ENCODE assay signal across 9 cellular contexts in the genomic region with DNA sequence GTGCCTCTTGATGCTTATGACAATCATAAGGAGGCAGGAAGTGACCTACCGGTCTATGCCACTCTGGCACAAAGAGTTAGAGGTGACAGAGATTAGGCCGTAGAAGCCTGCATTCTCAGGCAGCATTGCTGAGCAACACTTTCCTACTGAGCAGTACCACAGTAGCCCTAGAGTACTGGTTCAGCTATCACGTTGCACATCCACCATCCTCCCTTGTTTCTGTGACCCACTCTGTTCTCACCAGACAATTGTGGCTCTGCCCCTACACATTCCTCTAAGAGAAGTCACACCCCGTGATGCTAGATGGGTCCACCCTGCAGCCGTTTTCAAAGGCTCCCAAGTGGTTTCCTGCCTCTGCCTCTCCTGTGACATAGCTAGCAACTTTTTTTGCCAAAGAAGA.
DNase-seq lines count a peak whose midpoint lies in the region; ATAC-seq lines count a peak whose summit lies in the region.
"Had no signal": no experiment of that assay in that cellular context is flagged by ENCODE, and none has a peak within 500 bp of the region (broad histone marks: within the 10 kb centered on the region; RNA-seq: fewer than 3 reads in every experiment).

No MANE protein-coding gene starts in this region.

- no peaks in the 10 kb centered on the region for H3K27me3 Mint-ChIP-seq in activated T-cell treated with anti-CD3 and anti-CD28 coated beads, Interleukin-2, amount 50 U/mL, for 24 hours
- no peaks in the 10 kb centered on the region for H3K27me3 Mint-ChIP-seq in stimulated activated naive CD8-positive, alpha-beta T cell treated with anti-CD3 and anti-CD28 coated beads, Interleukin-15, amount 100 ng/mL, for 72 hours

- peaks cover 8% of the 10 kb centered on the region for H3K9me3 Mint-ChIP-seq in activated T-cell treated with anti-CD3 and anti-CD28 coated beads, Interleukin-2, amount 50 U/mL, for 24 hours
- H3K9me3 Mint-ChIP-seq in stimulated activated naive CD8-positive, alpha-beta T cell treated with anti-CD3 and anti-CD28 coated beads, Interleukin-15, amount 100 ng/mL, for 72 hours: peaks cover 4 to 8% of the 10 kb centered on the region in 2 donors

- no peak overlapping the region for H3K4me3 Mint-ChIP-seq in activated T-cell treated with anti-CD3 and anti-CD28 coated beads, Interleukin-2, amount 50 U/mL, for 24 hours
- peak overlapping the region in 1 of 2 donors; percentile 35 for H3K4me3 Mint-ChIP-seq in stimulated activated naive CD8-positive, alpha-beta T cell treated with anti-CD3 and anti-CD28 coated beads, Interleukin-15, amount 100 ng/mL, for 72 hours

- DNase-seq in activated naive CD4-positive, alpha-beta T cell treated with Interleukin-2 at 50 U/mL for 16 hours: peak; percentile 2
- DNase-seq in activated naive CD4-positive, alpha-beta T cell (lab: John Stamatoyannopoulos, UW): no peak
- DNase-seq in activated T-cell treated with anti-CD3 and anti-CD28 coated beads, Interleukin-2, amount 50 U/mL, for 24 hours: peak; percentile 41
- DNase-seq in fibroblast of peridontal ligament (ENCODE audit: extremely low read depth) (peak; percentile 60), NCI-H1105 (lab: John Stamatoyannopoulos, UW) (no peak), AML-193 (lab: John Stamatoyannopoulos, UW) (no peak)
- peak in 1 of 2 donors; percentile 29 for DNase-seq in stimulated activated naive CD8-positive, alpha-beta T cell treated with anti-CD3 and anti-CD28 coated beads, Interleukin-15, amount 100 ng/mL, for 72 hours
- DNase-seq: dermis blood vessel endothelial cell had no signal

- H3K36me3 Mint-ChIP-seq in activated T-cell treated with anti-CD3 and anti-CD28 coated beads, Interleukin-2, amount 50 U/mL, for 24 hours (ENCODE audit: low read depth): peaks cover 6% of the 10 kb centered on the region

- ATAC-seq in stimulated activated naive CD8-positive, alpha-beta T cell treated with anti-CD3 and anti-CD28 coated beads, Interleukin-15, amount 100 ng/mL, for 72 hours: peak; percentile 95
- ATAC-seq in GM18873 (IDR thresholded peaks at IDR 0.05; ENCODE audit: low FRiP score, unreplicated experiment): no peak

- peaks cover 19% of the 10 kb centered on the region for H3K4me1 Mint-ChIP-seq in activated T-cell treated with anti-CD3 and anti-CD28 coated beads, Interleukin-2, amount 50 U/mL, for 24 hours (ENCODE audit: low read depth)
- H3K4me1 Mint-ChIP-seq in stimulated activated naive CD8-positive, alpha-beta T cell treated with anti-CD3 and anti-CD28 coated beads, Interleukin-15, amount 100 ng/mL, for 72 hours: peaks cover 13% of the 10 kb centered on the region

- H3K27ac Mint-ChIP-seq in activated T-cell treated with anti-CD3 and anti-CD28 coated beads, Interleukin-2, amount 50 U/mL, for 24 hours: peak overlapping the region; percentile 78
- peak overlapping the region; percentile 29 to 72 for H3K27ac Mint-ChIP-seq in stimulated activated naive CD8-positive, alpha-beta T cell treated with anti-CD3 and anti-CD28 coated beads, Interleukin-15, amount 100 ng/mL, for 72 hours

Comparison
In these comparisons a context has a peak if more than half of its experiments do, and no peak if none do; other contexts are left out.
1. DNase-seq: peak in activated naive CD4-positive, alpha-beta T cell treated with Interleukin-2 at 50 U/mL for 16 hours (single experiment), activated T-cell treated with anti-CD3 and anti-CD28 coated beads, Interleukin-2, amount 50 U/mL, for 24 hours (single experiment) and fibroblast of peridontal ligament (single experiment); none in activated naive CD4-positive, alpha-beta T cell (0 of 4), NCI-H1105 (single experiment) and AML-193 (0 of 2).